Comparison of ENCODE assay signal across 9 cellular contexts in genomic region chr3:142993958-142994442, GRCh38. TPM values are rescaled to one million over a fixed set of nuclear protein-coding genes. Genes with fewer than 3 reads are reported as not detected.
DNase-seq lines count a peak whose midpoint lies in the region; ATAC-seq and TF ChIP-seq lines count a peak whose summit lies in the region.
"Had no signal": no experiment of that assay in that cellular context is flagged by ENCODE, and none has a peak within 500 bp of the region (broad histone marks: within the 10 kb centered on the region; RNA-seq: fewer than 3 reads in every experiment).

No MANE protein-coding gene starts in this region.

- ATAC-seq in GM19023 (IDR thresholded peaks at IDR 0.05; ENCODE audit: unreplicated experiment) (peak; percentile 71), natural killer cell (peak; percentile 68 to 71 (median 69))

- no peaks in the 10 kb centered on the region for H3K9me3 ChIP-seq in subcutaneous abdominal adipose tissue (ENCODE audit: control insufficient read depth in 5 of 5, low read length in 5 of 5)

- peaks cover 0 to 7% of the 10 kb centered on the region in 2 donors for H3K4me1 Mint-ChIP-seq in natural killer cell

- H3K36me3 Mint-ChIP-seq in natural killer cell = no peaks in the 10 kb centered on the region

- peak; percentile 23 for TF ChIP-seq CTCF in HL-60 (IDR thresholded peaks at IDR 0.05; ENCODE audit: insufficient read depth, low read length)
- peak; percentile 73 for TF ChIP-seq CTCF in epithelial cell of esophagus (IDR thresholded peaks at IDR 0.05; ENCODE audit: insufficient read depth, low read depth, low read length, missing control alignments)
- peak; percentile 95 for TF ChIP-seq CTCF in natural killer cell (IDR thresholded peaks at IDR 0.05)

- no peak overlapping the region for H3K9ac ChIP-seq in subcutaneous abdominal adipose tissue (ENCODE audit: low read length in 5 of 5)

- H3K27me3 ChIP-seq in HL-60 (ENCODE audit: insufficient read depth, poor library complexity, severe bottlenecking) (no peaks in the 10 kb centered on the region), subcutaneous abdominal adipose tissue (ENCODE audit: control insufficient read depth in 5 of 5, insufficient read depth in 4 of 5, low read length in 5 of 5) (no peaks in the 10 kb centered on the region)

- no peaks in the 10 kb centered on the region for H3K36me3 ChIP-seq in subcutaneous abdominal adipose tissue (ENCODE audit: control insufficient read depth in 5 of 5, insufficient read depth in 5 of 5, low read length in 5 of 5)

- no peaks in the 10 kb centered on the region for H3K9me3 Mint-ChIP-seq in natural killer cell

- DNase-seq in AML-193 (lab: John Stamatoyannopoulos, UW) = peak; percentile 98
- peak; percentile 82 to 84 for DNase-seq in HL-60 (ENCODE audit: low read depth in 1 of 2, low spot score in 1 of 2)
- DNase-seq in NOMO-1 (lab: John Stamatoyannopoulos, UW; ENCODE audit: unreplicated experiment in 2 of 2) = peak; percentile 77 to 96
- DNase-seq in activated CD8-positive, alpha-beta memory T cell treated with anti-CD3 and anti-CD28 coated beads for 24 hours = peak; percentile 75
- peak; percentile 79 for DNase-seq in epithelial cell of esophagus (ENCODE audit: low read depth)
- DNase-seq in natural killer cell = peak; percentile 46

- no peak overlapping the region for H3K4me3 ChIP-seq in HL-60 (replicated peaks; ENCODE audit: insufficient read depth, low read length)
- H3K4me3 ChIP-seq in epithelial cell of esophagus (ENCODE audit: low read length) = no peak overlapping the region
- no peak overlapping the region for H3K4me3 ChIP-seq in subcutaneous abdominal adipose tissue (ENCODE audit: low read depth in 1 of 5, low read length in 5 of 5)
- H3K4me3 ChIP-seq: skin epidermis had no signal

- H3K27ac ChIP-seq in HL-60 (replicated peaks) (no peak overlapping the region), subcutaneous abdominal adipose tissue (ENCODE audit: low read depth, low read length) (peak overlapping the region; percentile 28)
- H3K27ac ChIP-seq: skin epidermis had no signal

- peaks cover 12 to 17% of the 10 kb centered on the region in 2 donors for H3K27me3 Mint-ChIP-seq in natural killer cell (ENCODE audit: low read depth in 2 of 2)

- intact Hi-C loops in natural killer cell (cut with micrococcal nuclease) = loop anchor here (2.0 kb wide), 1 partner anchor 407 kb away; no protein-coding TSS in a partner anchor

- H3K4me1 ChIP-seq in subcutaneous abdominal adipose tissue (ENCODE audit: control insufficient read depth in 5 of 5, insufficient read depth in 5 of 5, low read length in 5 of 5) = peaks cover 0 to 13% (median 5%) of the 10 kb centered on the region in 5 donors

- H3K27ac Mint-ChIP-seq in natural killer cell = no peak overlapping the region

- H3K4me3 Mint-ChIP-seq in natural killer cell = no peak overlapping the region

RNA-seq across cellular contexts. Expression of gene U2SURP, which starts 7.4 kb away (rescaled TPM):
- 100 to 1,000 TPM; 165 to 179 (median 172) TPM for total RNA-seq in natural killer cell

RNA-seq across cellular contexts. Expression of gene PAQR9, which starts 30.5 kb away (rescaled TPM):
- total RNA-seq in natural killer cell = not detected

Comparison
In these comparisons a context has a peak if more than half of its experiments do, and no peak if none do; other contexts are left out.
1. DNase-seq: peak in every context shown above with its lines; median percentile 98 in AML-193; 86 in NOMO-1; 83 in HL-60; 79 in epithelial cell of esophagus; 75 in activated CD8-positive, alpha-beta memory T cell treated with anti-CD3 and anti-CD28 coated beads for 24 hours; 46 in natural killer cell.
2. CTCF ChIP-seq: peak in every context shown above with its lines; median percentile 95 in natural killer cell; 73 in epithelial cell of esophagus; 23 in HL-60.